ENCODE assay signal across 9 cellular contexts in the genomic region with DNA sequence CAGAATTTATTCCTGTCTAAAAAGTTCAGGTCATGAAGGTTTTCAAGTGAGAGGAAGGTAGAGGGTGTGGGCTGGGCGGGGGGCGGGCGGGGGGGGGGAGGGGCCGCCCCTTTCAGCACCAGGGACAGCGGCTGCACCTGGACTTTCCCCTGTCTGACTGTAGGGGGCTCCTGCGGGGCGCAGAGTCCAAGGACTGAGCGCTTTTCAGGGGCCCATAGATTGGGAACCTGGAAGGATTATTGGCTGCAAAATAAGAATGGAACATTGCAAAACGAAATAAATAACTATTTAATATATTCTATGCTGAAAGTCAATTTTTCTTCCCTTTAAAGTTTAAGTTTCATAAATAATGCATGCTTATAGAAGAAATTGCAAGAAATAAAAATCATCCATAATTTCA. TPM values are rescaled to one million over a fixed set of nuclear protein-coding genes. Genes with fewer than 3 reads are reported as not detected.
DNase-seq lines count a peak whose midpoint lies in the region; ATAC-seq and TF ChIP-seq lines count a peak whose summit lies in the region.
"Had no signal": no experiment of that assay in that cellular context is flagged by ENCODE, and none has a peak within 500 bp of the region (broad histone marks: within the 10 kb centered on the region; RNA-seq: fewer than 3 reads in every experiment).

No MANE protein-coding gene starts in this region.

- H2AFZ ChIP-seq in Karpas-422 (ENCODE audit: low read length): no peak overlapping the region

- no peaks in the 10 kb centered on the region for H3K27me3 ChIP-seq in Karpas-422 (ENCODE audit: low read length)
- H3K27me3 ChIP-seq: BLaER1 had no signal

- no peak overlapping the region for H3K27ac ChIP-seq in Karpas-422 (ENCODE audit: low read length)
- H3K27ac ChIP-seq: BLaER1 had no signal

- no peaks in the 10 kb centered on the region for H3K4me1 ChIP-seq in Karpas-422 (ENCODE audit: low read length)

- peak; percentile 19 for DNase-seq in NCI-H748 (lab: John Stamatoyannopoulos, UW; ENCODE audit: unreplicated experiment)
- DNase-seq in NCI-H748 treated with DMSO at 0.1 percent for 48 hours (lab: John Stamatoyannopoulos, UW): no peak
- peak; percentile 69 for DNase-seq in Karpas-422
- peak; percentile 32 for DNase-seq in activated CD8-positive, alpha-beta memory T cell treated with anti-CD3 and anti-CD28 coated beads, Interleukin-2, amount 50 U/mL, for 4 hours
- DNase-seq in lung microvascular endothelial cell (ENCODE audit: low read depth in 2 of 2): peak; percentile 24
- no peak for DNase-seq in omental fat pad (ENCODE audit: low spot score)
- no peak for DNase-seq in dedifferentiated amniotic fluid mesenchymal stem cell (ENCODE audit: extremely low spot score)

- no peak for TF ChIP-seq CTCF in omental fat pad (IDR thresholded peaks at IDR 0.05)

- no peaks in the 10 kb centered on the region for H3K9me2 ChIP-seq in Karpas-422 (replicated peaks; ENCODE audit: insufficient read depth, low read length)

- H3K36me3 ChIP-seq in Karpas-422 (ENCODE audit: insufficient read depth, low read length): no peaks in the 10 kb centered on the region
- H3K36me3 ChIP-seq: BLaER1 had no signal

- no peak overlapping the region for H3K9ac ChIP-seq in Karpas-422 (ENCODE audit: low read length)
- H3K9ac ChIP-seq: BLaER1 had no signal

- H3K9me3 ChIP-seq in Karpas-422 (ENCODE audit: low read length): no peaks in the 10 kb centered on the region
- H3K9me3 ChIP-seq: BLaER1 had no signal

- no peak for ATAC-seq in HG03520 (IDR thresholded peaks at IDR 0.05; ENCODE audit: unreplicated experiment)
- ATAC-seq in omental fat pad (ENCODE audit: low FRiP score): no peak

- H3K4me2 ChIP-seq in Karpas-422 (ENCODE audit: low read depth, low read length, poor library complexity, severe bottlenecking): no peak overlapping the region
- H3K4me2 ChIP-seq: BLaER1 had no signal

- H4K20me1 ChIP-seq in Karpas-422 (ENCODE audit: insufficient read depth, low read depth, low read length): no peaks in the 10 kb centered on the region
- H4K20me1 ChIP-seq: BLaER1 had no signal

- no peaks in the 10 kb centered on the region for H3K79me2 ChIP-seq in Karpas-422 (ENCODE audit: low read length)

- no peak overlapping the region for H3K4me3 ChIP-seq in Karpas-422 (ENCODE audit: low read length)
- H3K4me3 ChIP-seq: BLaER1 had no signal

RNA-seq across cellular contexts. Expression of gene CYP4F3, which starts 8.9 kb away (rescaled TPM):
- total RNA-seq in Karpas-422 (2014; rRNA removed; shearing (Covaris generic); ENCODE audit: low replicate concordance): not detected in 2 replicates
- total RNA-seq in lung microvascular endothelial cell (not detected in 2 replicates), omental fat pad (10 to 100 TPM in 1 of 4 donors, 1 to 10 TPM in 2, under 1 TPM in 1; 0.31 to 11.5 (median 1.5) TPM)

RNA-seq across cellular contexts. Expression of gene CYP4F8, which starts 16.8 kb away (rescaled TPM):
- not detected in 2 replicates for total RNA-seq in Karpas-422 (2014; rRNA removed; shearing (Covaris generic); ENCODE audit: low replicate concordance)
- not detected in 2 replicates for total RNA-seq in lung microvascular endothelial cell
- total RNA-seq in omental fat pad: not detected

RNA-seq across cellular contexts. Expression of gene CYP4F12, which starts 41.1 kb away (rescaled TPM):
- not detected in 2 replicates for total RNA-seq in Karpas-422 (2014; rRNA removed; shearing (Covaris generic); ENCODE audit: low replicate concordance)
- total RNA-seq in lung microvascular endothelial cell (not detected in 2 replicates), omental fat pad (10 to 100 TPM in 2 of 4 donors, 1 to 10 TPM in 2; 3.0 to 58.6 (median 11.9) TPM)

Comparison
In these comparisons a context has a peak if more than half of its experiments do, and no peak if none do; other contexts are left out.
1. DNase-seq: peak in NCI-H748 (single experiment), Karpas-422 (single experiment), activated CD8-positive, alpha-beta memory T cell treated with anti-CD3 and anti-CD28 coated beads, Interleukin-2, amount 50 U/mL, for 4 hours (single experiment) and lung microvascular endothelial cell (2 of 2); none in NCI-H748 treated with DMSO at 0.1 percent for 48 hours (single experiment), omental fat pad (single experiment) and dedifferentiated amniotic fluid mesenchymal stem cell (single experiment).